8 cellular contexts compared by ENCODE assay signal in the genomic region with DNA sequence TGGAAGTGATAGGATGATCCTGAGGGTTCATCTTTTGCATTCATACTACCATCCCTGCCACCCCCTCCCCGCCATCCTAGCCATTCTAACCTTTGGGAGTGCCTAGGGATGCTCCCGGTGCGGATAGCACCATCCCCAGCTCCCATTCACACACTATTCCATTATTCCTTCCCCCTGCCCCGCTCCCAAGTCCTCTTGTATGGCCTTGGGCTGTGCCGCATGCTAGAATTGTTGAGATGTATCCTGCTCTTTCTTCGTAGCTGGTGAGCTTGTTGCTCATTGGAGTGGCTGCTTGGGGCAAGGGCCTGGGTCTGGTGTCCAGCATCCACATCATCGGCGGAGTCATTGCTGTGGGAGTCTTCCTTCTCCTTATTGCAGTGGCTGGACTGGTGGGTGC. TPM values are rescaled to one million over a fixed set of nuclear protein-coding genes. Genes with fewer than 3 reads are reported as not detected.
DNase-seq lines count a peak whose midpoint lies in the region; ATAC-seq, FAIRE-seq and TF ChIP-seq lines count a peak whose summit lies in the region.

No MANE protein-coding gene starts in this region.

- H3K36me3 ChIP-seq in K562 (ENCODE audit: control insufficient read depth, insufficient read depth, low read length): peaks cover 45% of the 10 kb centered on the region
- H3K36me3 ChIP-seq in lower lobe of right lung: peaks cover 43% of the 10 kb centered on the region
- no peaks in the 10 kb centered on the region for H3K36me3 ChIP-seq in uterus

- H4K20me1 ChIP-seq in K562 (replicated peaks; ENCODE audit: control insufficient read depth, insufficient read depth, low read length): no peaks in the 10 kb centered on the region

- intact Hi-C loops in K562 (cut with micrococcal nuclease): no loop called here
- intact Hi-C loops in lower lobe of right lung (cut with DNase I): no loop called here
- intact Hi-C loops in uterus (cut with DNase I; ENCODE audit: low total_unique reads): no loop called here

- H3K27me3 ChIP-seq in K562 (ENCODE audit: control insufficient read depth in 2 of 2, insufficient read depth in 2 of 2, low read length in 2 of 2) (peaks cover 0 to 3% of the 10 kb centered on the region in 2 experiments; a peak in 2 of 5 replicates), lower lobe of right lung (ENCODE audit: low read depth) (peaks cover 5% of the 10 kb centered on the region), uterus (no peaks in the 10 kb centered on the region)

- TF ChIP-seq POLR2A in K562 (conservative IDR thresholded peaks at IDR 0.05) (peak; percentile 76), uterus (IDR thresholded peaks at IDR 0.05) (no peak)

- peak; percentile 42 for ATAC-seq in K562
- peak in 1 of 2 donors; percentile 0 for ATAC-seq in lower lobe of right lung

- no peak for FAIRE-seq in K562 (lab: Jason Lieb, UNC)

- peak overlapping the region; percentile 59 for H3K4me3 ChIP-seq in K562
- H3K4me3 ChIP-seq in lower lobe of right lung: peak overlapping the region; percentile 75
- H3K4me3 ChIP-seq in uterus: peak overlapping the region; percentile 82 to 96

- TF ChIP-seq CTCF in K562 (IDR thresholded peaks at IDR 0.05 in 2 of 3, conservative IDR thresholded peaks at IDR 0.05 in 1 of 3; ENCODE audit: insufficient read depth in 2 of 3, low read depth in 1 of 3, low read length in 3 of 3) (no peak), lower lobe of right lung (IDR thresholded peaks at IDR 0.05) (no peak), uterus (IDR thresholded peaks at IDR 0.05) (no peak)

- H3K27ac ChIP-seq in K562 (ENCODE audit: extremely low read depth, low read depth, low read length): peak overlapping the region; percentile 84
- H3K27ac ChIP-seq in lower lobe of right lung: peak overlapping the region; percentile 95
- peak overlapping the region; percentile 97 to 98 for H3K27ac ChIP-seq in uterus

- POLR2A ChIA-PET in K562 (lab: Yijun Ruan, JAX): interaction anchor here (0.6 to 2.5 kb wide), 13 partner anchors 9 to 226 kb away, joined by 3 to 15 read pairs (median 3); partner anchors contain the start of genes CYP27B1, DDIT3, EEF1AKMT3 and METTL1

- peak overlapping the region; percentile 88 for H3K4me2 ChIP-seq in K562 (ENCODE audit: insufficient read depth, low read length)

- CTCF ChIA-PET in K562 (lab: Yijun Ruan, JAX; ENCODE audit: low intra/inter-chr PET ratio): no interaction called here

- H3K79me2 ChIP-seq in K562 (ENCODE audit: control insufficient read depth, insufficient read depth, low read length): peaks cover 24% of the 10 kb centered on the region

- in situ Hi-C loops in K562 (cut with MboI): loop anchor here (10.0 kb wide), 1 partner anchor 431 kb away; no protein-coding TSS in a partner anchor

- BruUV-seq in K562 (replicated peaks; lab: Mats Ljungman, UMichigan): no TSS peak

- TF ChIP-seq EP300 in K562 (IDR thresholded peaks at IDR 0.05; ENCODE audit: low read length): no peak

- DNase-seq in stimulated activated CD4-positive, alpha-beta T cell treated with anti-CD3 and anti-CD28 coated beads, Interleukin-4, amount 100 ng/mL, for 24 hours: peak; percentile 9
- no peak for DNase-seq in stimulated activated CD4-positive, alpha-beta T cell treated with anti-CD3 and anti-CD28 coated beads, Interleukin-12 subunit alpha, Interleukin-12 subunit beta, amount 100 ng/mL, for 4 hours
- DNase-seq in K562 (ENCODE audit: extremely low read depth in 1 of 4, low spot score in 3 of 4) (peak in 1 of 4 experiments; percentile 50), lower lobe of right lung (no peak), uterus (no peak), SK-N-DZ (ENCODE audit: low spot score) (no peak), KG1 (lab: John Stamatoyannopoulos, UW) (no peak), DMS79 (lab: John Stamatoyannopoulos, UW) (no peak)

- H3K9me3 ChIP-seq in K562 (replicated peaks; ENCODE audit: control insufficient read depth, insufficient read depth, low read depth, low read length): no peaks in the 10 kb centered on the region
- no peaks in the 10 kb centered on the region for H3K9me3 ChIP-seq in lower lobe of right lung
- no peaks in the 10 kb centered on the region for H3K9me3 ChIP-seq in uterus

- H3K9me1 ChIP-seq in K562 (ENCODE audit: control insufficient read depth, insufficient read depth, low read length): no peaks in the 10 kb centered on the region

- peaks cover 10% of the 10 kb centered on the region in 2 experiments; a peak in 3 of 5 replicates for H3K4me1 ChIP-seq in K562 (replicated peaks in 1 of 2; ENCODE audit: control insufficient read depth in 2 of 2, insufficient read depth in 2 of 2, low read length in 2 of 2)
- peaks cover 22% of the 10 kb centered on the region for H3K4me1 ChIP-seq in lower lobe of right lung
- H3K4me1 ChIP-seq in uterus: no peaks in the 10 kb centered on the region

- no peak for TF ChIP-seq RAD21 in K562 (CRISPR knock-in tag; conservative IDR thresholded peaks at IDR 0.05 in 1 of 2, IDR thresholded peaks at IDR 0.05 in 1 of 2)

- WGBS in K562 (ENCODE audit: insufficient coverage, low coverage, missing lambda C conversion rate): 32% methylated on average over 8 of the region's 8 CpGs

- peak overlapping the region; percentile 68; the same call in 1 of the 2 replicates for H2AFZ ChIP-seq in K562 (ENCODE audit: low read depth, low read length)

- H3K9ac ChIP-seq in K562 (ENCODE audit: insufficient read depth in 1 of 2, low read depth in 2 of 2, low read length in 2 of 2): peak overlapping the region; percentile 88 to 95

RNA-seq across cellular contexts. Expression of gene TSPAN31, which starts 0.6 kb away (rescaled TPM):
- total RNA-seq in K562 (2011; cell fraction: chromatin; rRNA removed; ENCODE audit: low replicate concordance): 36.4 and 39.7 TPM in 2 replicates
- 29.6 and 31.4 TPM in 2 replicates for total RNA-seq in K562 (2011; cell fraction: nucleolus; rRNA removed)
- 39.6 and 43.3 TPM in 2 replicates for total RNA-seq in K562 (2011; cell fraction: nucleoplasm; rRNA removed)
- total RNA-seq in K562 (2014; rRNA removed) (11.3 and 14.0 TPM in 2 replicates), K562 (2014; rRNA removed; fragmentation: Illumina TruSeq; extraction: Trizol) (14.3 and 14.7 TPM in 2 replicates), K562 (2015; rRNA removed; fragmentation: Illumina TruSeq; extraction: Trizol) (12.6 and 14.3 TPM in 2 replicates), K562 (2021) (11.0 and 12.4 TPM in 2 replicates), lower lobe of right lung (41.1 TPM), uterus (100 to 1,000 TPM in 1 of 4 donors, 10 to 100 TPM in 3; 38.2 to 103 (median 51.0) TPM)
- polyA plus RNA-seq in K562 (2011; rRNA removed) (13.8 and 24.9 TPM in 2 replicates), K562 (2014; fragmentation: Illumina TruSeq; extraction: Trizol) (17.6 and 20.5 TPM in 2 replicates), K562 (2014; fragmentation: Nextera tagmentation; extraction: Ambion mirVana) (10 to 100 TPM; 20.1 to 26.4 TPM), K562 (2014; rRNA removed) (11.6 and 20.3 TPM in 2 replicates)
- 14.8 and 19.7 TPM in 2 replicates for polyA plus RNA-seq in K562 (2011; cell fraction: cytosol; rRNA removed)
- 14.7 and 19.0 TPM in 2 replicates for polyA plus RNA-seq in K562 (2011; cell fraction: nucleus; rRNA removed)
- polyA plus RNA-seq in K562 (2012): 19.0 and 31.1 TPM in 2 replicates
- polyA minus RNA-seq in K562 (2011; rRNA and poly(A)+ RNA removed): 10.0 and 19.6 TPM in 2 replicates
- polyA minus RNA-seq in K562 (2011; cell fraction: cytosol; rRNA and poly(A)+ RNA removed): 5.6 and 6.3 TPM in 2 replicates
- polyA minus RNA-seq in K562 (2011; cell fraction: nucleus; rRNA and poly(A)+ RNA removed): 10.2 and 10.6 TPM in 2 replicates
- polyA plus RNA-seq in SK-N-DZ (2014; cell fraction: cytosol; rRNA removed): 63.5 and 81.0 TPM in 2 replicates
- 30.2 and 42.0 TPM in 2 replicates for polyA plus RNA-seq in SK-N-DZ (2014; cell fraction: nucleus; rRNA removed)

RNA-seq across cellular contexts. Expression of gene CDK4, which starts 6.6 kb away (rescaled TPM):
- 135 and 229 TPM in 2 replicates for total RNA-seq in K562 (2011; cell fraction: chromatin; rRNA removed; ENCODE audit: low replicate concordance)
- total RNA-seq in K562 (2011; cell fraction: nucleolus; rRNA removed): 165 and 176 TPM in 2 replicates
- 168 and 190 TPM in 2 replicates for total RNA-seq in K562 (2011; cell fraction: nucleoplasm; rRNA removed)
- total RNA-seq in K562 (2014; rRNA removed): 237 and 282 TPM in 2 replicates
- 173 and 188 TPM in 2 replicates for total RNA-seq in K562 (2014; rRNA removed; fragmentation: Illumina TruSeq; extraction: Trizol)
- total RNA-seq in K562 (2015; rRNA removed; fragmentation: Illumina TruSeq; extraction: Trizol): 216 and 217 TPM in 2 replicates
- total RNA-seq in K562 (2021): 238 and 253 TPM in 2 replicates
- polyA plus RNA-seq in K562 (2011; rRNA removed): 429 and 436 TPM in 2 replicates
- 496 and 542 TPM in 2 replicates for polyA plus RNA-seq in K562 (2011; cell fraction: cytosol; rRNA removed)
- polyA plus RNA-seq in K562 (2011; cell fraction: nucleus; rRNA removed): 182 and 203 TPM in 2 replicates
- polyA plus RNA-seq in K562 (2012): 227 and 292 TPM in 2 replicates
- polyA plus RNA-seq in K562 (2014; fragmentation: Illumina TruSeq; extraction: Trizol): 347 and 427 TPM in 2 replicates
- 10 to 100 TPM; 37.8 to 62.8 TPM for polyA plus RNA-seq in K562 (2014; fragmentation: Nextera tagmentation; extraction: Ambion mirVana)
- polyA plus RNA-seq in K562 (2014; rRNA removed): 309 and 339 TPM in 2 replicates
- 194 and 258 TPM in 2 replicates for polyA minus RNA-seq in K562 (2011; rRNA and poly(A)+ RNA removed)
- polyA minus RNA-seq in K562 (2011; cell fraction: cytosol; rRNA and poly(A)+ RNA removed): 98.1 and 128 TPM in 2 replicates
- 95.2 and 124 TPM in 2 replicates for polyA minus RNA-seq in K562 (2011; cell fraction: nucleus; rRNA and poly(A)+ RNA removed)
- total RNA-seq in lower lobe of right lung: 68.4 TPM
- 100 to 1,000 TPM in 2 of 4 donors, 10 to 100 TPM in 2; 60.0 to 190 (median 110) TPM for total RNA-seq in uterus
- polyA plus RNA-seq in SK-N-DZ (2014; cell fraction: cytosol; rRNA removed): 521 and 557 TPM in 2 replicates
- polyA plus RNA-seq in SK-N-DZ (2014; cell fraction: nucleus; rRNA removed): 182 and 296 TPM in 2 replicates

RNA-seq across cellular contexts. Expression of gene AGAP2, which starts 6.9 kb away (rescaled TPM):
- total RNA-seq in K562 (2011; cell fraction: chromatin; rRNA removed; ENCODE audit: low replicate concordance): 0.12 and 0.74 TPM in 2 replicates
- total RNA-seq in K562 (2011; cell fraction: nucleolus; rRNA removed): 0.26 and 0.67 TPM in 2 replicates
- total RNA-seq in K562 (2011; cell fraction: nucleoplasm; rRNA removed): 0.15 and 0.99 TPM in 2 replicates
- total RNA-seq in K562 (2014; rRNA removed) (0.18 and 0.20 TPM in 2 replicates), K562 (2014; rRNA removed; fragmentation: Illumina TruSeq; extraction: Trizol) (0.13 and 0.36 TPM in 2 replicates), K562 (2015; rRNA removed; fragmentation: Illumina TruSeq; extraction: Trizol) (0.04 and 0.08 TPM in 2 replicates), K562 (2021) (0.31 and 0.60 TPM in 2 replicates), lower lobe of right lung (5.7 TPM), uterus (1 to 10 TPM in 3 of 4 donors, under 1 TPM in 1; 0.29 to 6.3 (median 2.6) TPM)
- polyA plus RNA-seq in K562 (2011; rRNA removed) (0.12 and 0.36 TPM in 2 replicates), K562 (2014; fragmentation: Illumina TruSeq; extraction: Trizol) (0.19 and 0.77 TPM in 2 replicates), K562 (2014; fragmentation: Nextera tagmentation; extraction: Ambion mirVana) (under 1 TPM in 1 of 2 experiments, not detected in 1; 0.07 TPM), K562 (2014; rRNA removed) (0.20 and 0.88 TPM in 2 replicates)
- 0.06 and 0.22 TPM in 2 replicates for polyA plus RNA-seq in K562 (2011; cell fraction: cytosol; rRNA removed)
- polyA plus RNA-seq in K562 (2011; cell fraction: nucleus; rRNA removed): 0.39 and 0.57 TPM in 2 replicates
- polyA plus RNA-seq in K562 (2012): 0.46 and 0.65 TPM in 2 replicates
- polyA minus RNA-seq in K562 (2011; rRNA and poly(A)+ RNA removed): 0.09 and 0.67 TPM in 2 replicates
- polyA minus RNA-seq in K562 (2011; cell fraction: cytosol; rRNA and poly(A)+ RNA removed): not detected in 2 replicates
- polyA minus RNA-seq in K562 (2011; cell fraction: nucleus; rRNA and poly(A)+ RNA removed): 0.11 and 0.27 TPM in 2 replicates
- polyA plus RNA-seq in SK-N-DZ (2014; cell fraction: cytosol; rRNA removed): 10.6 and 12.7 TPM in 2 replicates
- polyA plus RNA-seq in SK-N-DZ (2014; cell fraction: nucleus; rRNA removed): 33.8 and 37.0 TPM in 2 replicates

RNA-seq across cellular contexts. Expression of gene MARCHF9, which starts 9.4 kb away (rescaled TPM):
- total RNA-seq in K562 (2011; cell fraction: chromatin; rRNA removed; ENCODE audit: low replicate concordance): 16.0 and 31.2 TPM in 2 replicates
- total RNA-seq in K562 (2011; cell fraction: nucleolus; rRNA removed): 19.5 and 20.8 TPM in 2 replicates
- total RNA-seq in K562 (2011; cell fraction: nucleoplasm; rRNA removed): 19.7 and 22.6 TPM in 2 replicates
- total RNA-seq in K562 (2014; rRNA removed) (6.2 and 6.9 TPM in 2 replicates), K562 (2014; rRNA removed; fragmentation: Illumina TruSeq; extraction: Trizol) (2.9 and 4.2 TPM in 2 replicates), K562 (2015; rRNA removed; fragmentation: Illumina TruSeq; extraction: Trizol) (4.6 and 5.6 TPM in 2 replicates), K562 (2021) (10.1 and 10.7 TPM in 2 replicates), lower lobe of right lung (20.0 TPM), uterus (1 to 10 TPM in 3 of 4 donors, not detected in 1; 5.1 to 7.6 (median 6.8) TPM)
- polyA plus RNA-seq in K562 (2011; rRNA removed) (6.6 and 10.3 TPM in 2 replicates), K562 (2014; fragmentation: Illumina TruSeq; extraction: Trizol) (9.5 and 9.9 TPM in 2 replicates), K562 (2014; fragmentation: Nextera tagmentation; extraction: Ambion mirVana) (1 to 10 TPM in 1 of 2 experiments, under 1 TPM in 1; 0.80 to 1.3 TPM), K562 (2014; rRNA removed) (9.7 and 12.4 TPM in 2 replicates)
- polyA plus RNA-seq in K562 (2011; cell fraction: cytosol; rRNA removed): 7.2 and 10.1 TPM in 2 replicates
- polyA plus RNA-seq in K562 (2011; cell fraction: nucleus; rRNA removed): 18.7 and 23.4 TPM in 2 replicates
- polyA plus RNA-seq in K562 (2012): 7.2 and 10.2 TPM in 2 replicates
- 5.3 and 5.6 TPM in 2 replicates for polyA minus RNA-seq in K562 (2011; rRNA and poly(A)+ RNA removed)
- polyA minus RNA-seq in K562 (2011; cell fraction: cytosol; rRNA and poly(A)+ RNA removed): 3.7 and 4.7 TPM in 2 replicates
- polyA minus RNA-seq in K562 (2011; cell fraction: nucleus; rRNA and poly(A)+ RNA removed): 5.0 and 5.2 TPM in 2 replicates
- 20.5 and 26.1 TPM in 2 replicates for polyA plus RNA-seq in SK-N-DZ (2014; cell fraction: cytosol; rRNA removed)
- polyA plus RNA-seq in SK-N-DZ (2014; cell fraction: nucleus; rRNA removed): 28.3 and 38.3 TPM in 2 replicates

RNA-seq across cellular contexts. Expression of gene CYP27B1, which starts 21.4 kb away (rescaled TPM):
- total RNA-seq in K562 (2011; cell fraction: chromatin; rRNA removed; ENCODE audit: low replicate concordance): 12.2 and 25.6 TPM in 2 replicates
- total RNA-seq in K562 (2011; cell fraction: nucleolus; rRNA removed): 10.4 and 15.5 TPM in 2 replicates
- 9.8 and 15.3 TPM in 2 replicates for total RNA-seq in K562 (2011; cell fraction: nucleoplasm; rRNA removed)
- total RNA-seq in K562 (2014; rRNA removed) (1.3 and 2.2 TPM in 2 replicates), K562 (2014; rRNA removed; fragmentation: Illumina TruSeq; extraction: Trizol) (0.57 and 0.65 TPM in 2 replicates), K562 (2015; rRNA removed; fragmentation: Illumina TruSeq; extraction: Trizol) (1.2 TPM in 2 replicates), K562 (2021) (2.6 and 4.2 TPM in 2 replicates), lower lobe of right lung (1.1 TPM), uterus (1 to 10 TPM in 1 of 4 donors, under 1 TPM in 1, not detected in 2; 0.28 to 1.2 TPM)
- polyA plus RNA-seq in K562 (2011; rRNA removed) (2.5 and 7.0 TPM in 2 replicates), K562 (2014; fragmentation: Illumina TruSeq; extraction: Trizol) (1.5 and 1.8 TPM in 2 replicates), K562 (2014; fragmentation: Nextera tagmentation; extraction: Ambion mirVana) (under 1 TPM; 0.18 to 0.23 TPM), K562 (2014; rRNA removed) (3.1 and 3.8 TPM in 2 replicates)
- polyA plus RNA-seq in K562 (2011; cell fraction: cytosol; rRNA removed): 2.6 and 4.3 TPM in 2 replicates
- 24.6 and 48.0 TPM in 2 replicates for polyA plus RNA-seq in K562 (2011; cell fraction: nucleus; rRNA removed)
- 1.8 and 2.4 TPM in 2 replicates for polyA plus RNA-seq in K562 (2012)
- 1.9 and 2.5 TPM in 2 replicates for polyA minus RNA-seq in K562 (2011; rRNA and poly(A)+ RNA removed)
- 0.57 TPM in 1 of 2 replicates, not detected in the other for polyA minus RNA-seq in K562 (2011; cell fraction: cytosol; rRNA and poly(A)+ RNA removed)
- 6.1 and 7.3 TPM in 2 replicates for polyA minus RNA-seq in K562 (2011; cell fraction: nucleus; rRNA and poly(A)+ RNA removed)
- polyA plus RNA-seq in SK-N-DZ (2014; cell fraction: cytosol; rRNA removed): 2.3 and 4.5 TPM in 2 replicates
- polyA plus RNA-seq in SK-N-DZ (2014; cell fraction: nucleus; rRNA removed): 17.2 and 30.3 TPM in 2 replicates
